In genomic region chr5:37190592-37190991, GRCh38 we compare ENCODE assay signal across 35 cellular contexts.
"Had no signal": no experiment of that assay in that cellular context is flagged by ENCODE, and none has a peak within 500 bp of the region (broad histone marks: within the 10 kb centered on the region; RNA-seq: fewer than 3 reads in every experiment).

No MANE protein-coding gene starts in this region.

- H3K36me3 Mint-ChIP-seq: activated naive CD8-positive, alpha-beta T cell treated with anti-CD3 and anti-CD28 coated beads for 36 hours had no signal

- H3K4me3 ChIP-seq: adrenal gland, body of pancreas, esophagus squamous epithelium, gastroesophageal sphincter, heart right ventricle had no signal

- FAIRE-seq: colon, endometrium, endothelial cell of umbilical vein had no signal

- H3K27me3 ChIP-seq: adrenal gland, body of pancreas, esophagus squamous epithelium, gastroesophageal sphincter, heart right ventricle had no signal

- DNase-seq: activated B cell treated with CpG ODN at 0.5 μM for 24 hours; activated CD4-positive, alpha-beta memory T cell treated with anti-CD3 and anti-CD28 coated beads, Interleukin-2, amount 10 ng/mL, durations not matched to agents 7 days and 5 days; activated CD4-positive, alpha-beta T cell treated with anti-CD3 and anti-CD28 coated beads for 4 hours; activated CD4-positive, alpha-beta T cell treated with anti-CD3 and anti-CD28 coated beads, Interleukin-2, amount 10 ng/mL, durations not matched to agents 7 days and 5 days; activated CD4-positive, alpha-beta T cell treated with anti-CD3 and anti-CD28 coated beads, Interleukin-2, amount 50 U/mL, for 4 hours; activated CD8-positive, alpha-beta memory T cell treated with anti-CD3 and anti-CD28 coated beads, Interleukin-2, amount 50 U/mL, for 48 hours; activated effector memory CD4-positive, alpha-beta T cell treated with Interleukin-2 at 50 U/mL for 16 hours; activated naive CD4-positive, alpha-beta T cell treated with anti-CD3 and anti-CD28 coated beads for 36 hours; activated naive CD8-positive, alpha-beta T cell treated with anti-CD3 and anti-CD28 coated beads for 36 hours; activated naive CD8-positive, alpha-beta T cell treated with anti-CD3 and anti-CD28 coated beads, Interleukin-2, amount 50 U/mL, for 24 hours; activated T-cell treated with anti-CD3 and anti-CD28 coated beads for 4 hours; activated T-cell treated with anti-CD3 and anti-CD28 coated beads, Interleukin-2, amount 50 U/mL, for 4 hours; adrenal gland; amygdala; aorta; body of pancreas; caudate nucleus; cortex of kidney; dermis blood vessel endothelial cell; effector CD8-positive, alpha-beta T cell; esophagus squamous epithelium; foreskin melanocyte; heart right ventricle; T-helper 1 cell; T-helper 17 cell; T1000; WERI-Rb-1 had no signal

- H3K4me1 Mint-ChIP-seq: activated B cell treated with CpG ODN at 0.5 μM for 24 hours; activated CD4-positive, alpha-beta memory T cell treated with anti-CD3 and anti-CD28 coated beads, Interleukin-2, amount 10 ng/mL, durations not matched to agents 7 days and 5 days; activated CD4-positive, alpha-beta T cell treated with anti-CD3 and anti-CD28 coated beads, Interleukin-2, amount 10 ng/mL, durations not matched to agents 7 days and 5 days; activated naive CD4-positive, alpha-beta T cell treated with anti-CD3 and anti-CD28 coated beads, Interleukin-2, amount 50 U/mL, for 24 hours; activated naive CD8-positive, alpha-beta T cell treated with anti-CD3 and anti-CD28 coated beads for 36 hours; activated naive CD8-positive, alpha-beta T cell treated with anti-CD3 and anti-CD28 coated beads, Interleukin-2, amount 50 U/mL, for 24 hours; activated T-helper 17 cell treated with anti-CD3 and anti-CD28 coated beads, Interleukin-2, amount 50 U/mL, for 72 hours; T-helper 17 cell had no signal

- H3K27ac Mint-ChIP-seq: activated B cell treated with CpG ODN at 0.5 μM for 24 hours; activated CD4-positive, alpha-beta memory T cell treated with anti-CD3 and anti-CD28 coated beads, Interleukin-2, amount 10 ng/mL, durations not matched to agents 7 days and 5 days; activated CD4-positive, alpha-beta T cell treated with anti-CD3 and anti-CD28 coated beads, Interleukin-2, amount 10 ng/mL, durations not matched to agents 7 days and 5 days; activated naive CD4-positive, alpha-beta T cell treated with anti-CD3 and anti-CD28 coated beads for 36 hours; activated naive CD4-positive, alpha-beta T cell treated with anti-CD3 and anti-CD28 coated beads, Interleukin-2, amount 50 U/mL, for 24 hours; activated naive CD8-positive, alpha-beta T cell treated with anti-CD3 and anti-CD28 coated beads for 36 hours; activated naive CD8-positive, alpha-beta T cell treated with anti-CD3 and anti-CD28 coated beads, Interleukin-2, amount 50 U/mL, for 24 hours; activated T-helper 17 cell treated with anti-CD3 and anti-CD28 coated beads, Interleukin-2, amount 50 U/mL, for 72 hours; T-helper 17 cell; T-helper 2 cell treated with Interferon-gamma antibody and Interleukin-4, amounts not matched to agents 5 μg/mL and 100 μg/mL, for 36 hours had no signal

- H3K9me3 Mint-ChIP-seq: activated B cell treated with CpG ODN at 0.5 μM for 24 hours; activated CD4-positive, alpha-beta memory T cell treated with anti-CD3 and anti-CD28 coated beads, Interleukin-2, amount 10 ng/mL, durations not matched to agents 7 days and 5 days; activated naive CD4-positive, alpha-beta T cell treated with anti-CD3 and anti-CD28 coated beads for 36 hours; activated naive CD4-positive, alpha-beta T cell treated with anti-CD3 and anti-CD28 coated beads, Interleukin-2, amount 50 U/mL, for 24 hours; activated naive CD8-positive, alpha-beta T cell treated with anti-CD3 and anti-CD28 coated beads for 36 hours; activated naive CD8-positive, alpha-beta T cell treated with anti-CD3 and anti-CD28 coated beads, Interleukin-2, amount 50 U/mL, for 24 hours; activated T-cell treated with anti-CD3 and anti-CD28 coated beads, Interleukin-2, amount 50 U/mL, for 4 hours; activated T-helper 17 cell treated with anti-CD3 and anti-CD28 coated beads, Interleukin-2, amount 50 U/mL, for 72 hours; T-helper 2 cell treated with Interferon-gamma antibody and Interleukin-4, amounts not matched to agents 5 μg/mL and 100 μg/mL, for 36 hours had no signal

- H3K27me3 Mint-ChIP-seq: activated B cell treated with CpG ODN at 0.5 μM for 24 hours; activated CD4-positive, alpha-beta memory T cell treated with anti-CD3 and anti-CD28 coated beads, Interleukin-2, amount 10 ng/mL, durations not matched to agents 7 days and 5 days; activated CD4-positive, alpha-beta T cell treated with anti-CD3 and anti-CD28 coated beads, Interleukin-2, amount 10 ng/mL, durations not matched to agents 7 days and 5 days; activated naive CD4-positive, alpha-beta T cell treated with anti-CD3 and anti-CD28 coated beads, Interleukin-2, amount 50 U/mL, for 24 hours; activated naive CD8-positive, alpha-beta T cell treated with anti-CD3 and anti-CD28 coated beads for 36 hours; activated naive CD8-positive, alpha-beta T cell treated with anti-CD3 and anti-CD28 coated beads, Interleukin-2, amount 50 U/mL, for 24 hours; activated T-helper 17 cell treated with anti-CD3 and anti-CD28 coated beads, Interleukin-2, amount 50 U/mL, for 72 hours; T-helper 17 cell had no signal

- H3K4me3 Mint-ChIP-seq: activated B cell treated with CpG ODN at 0.5 μM for 24 hours; activated CD4-positive, alpha-beta memory T cell treated with anti-CD3 and anti-CD28 coated beads, Interleukin-2, amount 10 ng/mL, durations not matched to agents 7 days and 5 days; activated CD4-positive, alpha-beta T cell treated with anti-CD3 and anti-CD28 coated beads, Interleukin-2, amount 10 ng/mL, durations not matched to agents 7 days and 5 days; activated naive CD4-positive, alpha-beta T cell treated with anti-CD3 and anti-CD28 coated beads for 36 hours; activated naive CD4-positive, alpha-beta T cell treated with anti-CD3 and anti-CD28 coated beads, Interleukin-2, amount 50 U/mL, for 24 hours; activated naive CD8-positive, alpha-beta T cell treated with anti-CD3 and anti-CD28 coated beads for 36 hours; activated naive CD8-positive, alpha-beta T cell treated with anti-CD3 and anti-CD28 coated beads, Interleukin-2, amount 50 U/mL, for 24 hours; activated T-cell treated with anti-CD3 and anti-CD28 coated beads, Interleukin-2, amount 50 U/mL, for 4 hours; activated T-helper 17 cell treated with anti-CD3 and anti-CD28 coated beads, Interleukin-2, amount 50 U/mL, for 72 hours; T-helper 17 cell; T-helper 2 cell treated with Interferon-gamma antibody and Interleukin-4, amounts not matched to agents 5 μg/mL and 100 μg/mL, for 36 hours had no signal

- H3K27ac ChIP-seq: adrenal gland, body of pancreas, epithelial cell of prostate, esophagus squamous epithelium, gastroesophageal sphincter, heart right ventricle, WERI-Rb-1 had no signal

- H3K9me3 ChIP-seq: adrenal gland, body of pancreas, esophagus squamous epithelium, gastroesophageal sphincter, heart right ventricle had no signal

- H3K4me1 ChIP-seq: adrenal gland, body of pancreas, esophagus squamous epithelium, gastroesophageal sphincter, heart right ventricle had no signal

- ATAC-seq: activated naive CD8-positive, alpha-beta T cell treated with anti-CD3 and anti-CD28 coated beads, Interleukin-2, amount 50 U/mL, for 24 hours; activated T-cell treated with anti-CD3 and anti-CD28 coated beads, Interleukin-2, amount 50 U/mL, for 4 hours; activated T-helper 17 cell treated with anti-CD3 and anti-CD28 coated beads, Interleukin-2, amount 50 U/mL, for 72 hours; body of pancreas; gastroesophageal sphincter; heart right ventricle; T-helper 17 cell had no signal
